17 cellular contexts compared by ENCODE assay signal in genomic region chr6:72770959-72771358, GRCh38.
DNase-seq lines count a peak whose midpoint lies in the region; ATAC-seq and TF ChIP-seq lines count a peak whose summit lies in the region.
"Had no signal": no experiment of that assay in that cellular context is flagged by ENCODE, and none has a peak within 500 bp of the region (broad histone marks: within the 10 kb centered on the region; RNA-seq: fewer than 3 reads in every experiment).

No MANE protein-coding gene starts in this region.

- H3K36me3 Mint-ChIP-seq in activated CD4-positive, alpha-beta T cell treated with anti-CD3 and anti-CD28 coated beads, Interleukin-2, amount 10 ng/mL, durations not matched to agents 24 days and 14 days (ENCODE audit: low read depth) = no peaks in the 10 kb centered on the region
- H3K36me3 Mint-ChIP-seq in activated CD4-positive, alpha-beta T cell treated with anti-CD3 and anti-CD28 coated beads, Interleukin-2, amount 10 ng/mL, durations not matched to agents 7 days and 5 days (ENCODE audit: low read depth) = no peaks in the 10 kb centered on the region
- H3K36me3 Mint-ChIP-seq: CD14-positive monocyte; CD8-positive, alpha-beta memory T cell had no signal

- CTCF ChIA-PET in activated CD4-positive, alpha-beta T cell treated with anti-CD3 and anti-CD28 coated beads, Interleukin-2, amount 10 ng/mL, durations not matched to agents 7 days and 5 days (lab: Charles Lee) = no interaction called here

- POLR2A ChIA-PET in activated CD4-positive, alpha-beta T cell treated with anti-CD3 and anti-CD28 coated beads, Interleukin-2, amount 10 ng/mL, durations not matched to agents 7 days and 5 days (lab: Charles Lee) = no interaction called here

- no peak overlapping the region for H4K8ac ChIP-seq in trophoblast cell (ENCODE audit: low read depth, low read length)

- peak overlapping the region; percentile 24 for H3K14ac ChIP-seq in trophoblast cell (ENCODE audit: low read length)

- peaks cover 8% of the 10 kb centered on the region; the same call in 1 of the 2 replicates for H3K79me2 ChIP-seq in MM.1S (ENCODE audit: low read length)
- H3K79me2 ChIP-seq in trophoblast cell (ENCODE audit: control insufficient read depth, insufficient read depth, low read length, poor library complexity) = no peaks in the 10 kb centered on the region

- no peak overlapping the region for H3K27ac ChIP-seq in MM.1S (ENCODE audit: low read length)
- no peak overlapping the region for H3K27ac ChIP-seq in trophoblast cell (ENCODE audit: low read depth, low read length)
- H3K27ac ChIP-seq: 22Rv1, HL-60 had no signal

- ATAC-seq in HG02678 (IDR thresholded peaks at IDR 0.05; ENCODE audit: unreplicated experiment) (peak; percentile 49), GM18519 (IDR thresholded peaks at IDR 0.05; ENCODE audit: low FRiP score, unreplicated experiment) (no peak)

- H3K4me2 ChIP-seq in MM.1S (ENCODE audit: low read depth, low read length) (peak overlapping the region; percentile 20), trophoblast cell (ENCODE audit: low read length) (no peak overlapping the region)

- H4K91ac ChIP-seq in trophoblast cell (ENCODE audit: low read depth, low read length) = no peak overlapping the region

- no peak overlapping the region for H3K4me3 ChIP-seq in MM.1S (ENCODE audit: low read length)
- H3K4me3 ChIP-seq in trophoblast cell (ENCODE audit: low read depth, low read length) = no peak overlapping the region

- no peak overlapping the region for H3K4ac ChIP-seq in trophoblast cell (ENCODE audit: low read depth, low read length)

- H3K9ac ChIP-seq in MM.1S (ENCODE audit: low read length) (no peak overlapping the region), trophoblast cell (ENCODE audit: low read length) (no peak overlapping the region)

- no peak overlapping the region for H3K27ac Mint-ChIP-seq in activated CD4-positive, alpha-beta T cell treated with anti-CD3 and anti-CD28 coated beads, Interleukin-2, amount 10 ng/mL, durations not matched to agents 24 days and 14 days
- no peak overlapping the region for H3K27ac Mint-ChIP-seq in activated CD4-positive, alpha-beta T cell treated with anti-CD3 and anti-CD28 coated beads, Interleukin-2, amount 10 ng/mL, durations not matched to agents 7 days and 5 days
- H3K27ac Mint-ChIP-seq: CD14-positive monocyte, HFFc6 had no signal

- H3K4me1 Mint-ChIP-seq in activated CD4-positive, alpha-beta T cell treated with anti-CD3 and anti-CD28 coated beads, Interleukin-2, amount 10 ng/mL, durations not matched to agents 24 days and 14 days = peaks cover 2% of the 10 kb centered on the region
- no peaks in the 10 kb centered on the region for H3K4me1 Mint-ChIP-seq in activated CD4-positive, alpha-beta T cell treated with anti-CD3 and anti-CD28 coated beads, Interleukin-2, amount 10 ng/mL, durations not matched to agents 7 days and 5 days
- H3K4me1 Mint-ChIP-seq: CD8-positive, alpha-beta memory T cell had no signal

- H3K9me2 ChIP-seq in MM.1S (replicated peaks; ENCODE audit: insufficient read depth, low read length) = no peaks in the 10 kb centered on the region

- no peaks in the 10 kb centered on the region for H3K36me3 ChIP-seq in MM.1S (replicated peaks; ENCODE audit: insufficient read depth, low read length)
- H3K36me3 ChIP-seq in trophoblast cell (ENCODE audit: control insufficient read depth in 1 of 2, insufficient read depth in 2 of 2, low read length in 2 of 2) = no peaks in the 10 kb centered on the region

- TF ChIP-seq CTCF in MM.1S (IDR thresholded peaks at IDR 0.05; ENCODE audit: low read length) = no peak

- no peak overlapping the region for H2BK120ac ChIP-seq in trophoblast cell (ENCODE audit: insufficient read depth, low read length, poor library complexity)

- H3K18ac ChIP-seq in trophoblast cell (ENCODE audit: low read length) = peak overlapping the region; percentile 30

- H3K9me3 ChIP-seq in MM.1S (replicated peaks; ENCODE audit: insufficient read depth, low read length) (no peaks in the 10 kb centered on the region), trophoblast cell (ENCODE audit: insufficient read depth, low read depth, low read length) (no peaks in the 10 kb centered on the region)
- H3K9me3 ChIP-seq: Caco-2 had no signal

- WGBS in trophoblast cell (ENCODE audit: extremely low coverage, insufficient coverage, insufficient read length) = no CpG with 5 or more reads among the region's 3 CpGs

- H2BK12ac ChIP-seq in trophoblast cell (ENCODE audit: low read length) = no peak overlapping the region

- no peak overlapping the region for H3K4me3 Mint-ChIP-seq in activated CD4-positive, alpha-beta T cell treated with anti-CD3 and anti-CD28 coated beads, Interleukin-2, amount 10 ng/mL, durations not matched to agents 24 days and 14 days
- H3K4me3 Mint-ChIP-seq in activated CD4-positive, alpha-beta T cell treated with anti-CD3 and anti-CD28 coated beads, Interleukin-2, amount 10 ng/mL, durations not matched to agents 7 days and 5 days = no peak overlapping the region
- H3K4me3 Mint-ChIP-seq: CD14-positive monocyte; CD8-positive, alpha-beta memory T cell; HFFc6 had no signal

- H3K4me1 ChIP-seq in MM.1S (ENCODE audit: low read length) = peaks cover 22% of the 10 kb centered on the region
- no peaks in the 10 kb centered on the region for H3K4me1 ChIP-seq in trophoblast cell (ENCODE audit: control insufficient read depth in 1 of 2, insufficient read depth in 2 of 2, low read length in 2 of 2)
- H3K4me1 ChIP-seq: Caco-2 had no signal

- H2AK5ac ChIP-seq in trophoblast cell (ENCODE audit: low read length) = no peak overlapping the region

- no peak overlapping the region for H3K23ac ChIP-seq in trophoblast cell (ENCODE audit: low read length)

- H3F3A ChIP-seq in MM.1S (ENCODE audit: insufficient read depth, low read length) = peaks cover 8% of the 10 kb centered on the region

- no peak overlapping the region for H4K12ac ChIP-seq in trophoblast cell (ENCODE audit: low read depth, low read length)

- H3K27me3 ChIP-seq in MM.1S (replicated peaks; ENCODE audit: insufficient read depth, low read length) = no peaks in the 10 kb centered on the region
- H3K27me3 ChIP-seq in trophoblast cell (ENCODE audit: insufficient read depth, low read length) = no peaks in the 10 kb centered on the region

- DNase-seq in activated CD4-positive, alpha-beta T cell treated with anti-CD3 and anti-CD28 coated beads, Interleukin-2, amount 10 ng/mL, durations not matched to agents 24 days and 14 days = peak; percentile 22
- DNase-seq in activated CD4-positive, alpha-beta T cell treated with anti-CD3 and anti-CD28 coated beads, Interleukin-2, amount 10 ng/mL, durations not matched to agents 7 days and 5 days = no peak
- DNase-seq in MM.1S (no peak), trophoblast cell (no peak), activated T-cell treated with anti-CD3 and anti-CD28 coated beads for 4 hours (no peak), putamen (ENCODE audit: low spot score) (no peak)
- DNase-seq: Caco-2; CD8-positive, alpha-beta memory T cell; DND-41; GDM1; HCEC 1CT; HFFc6 had no signal

- intact Hi-C loops in activated CD4-positive, alpha-beta T cell treated with anti-CD3 and anti-CD28 coated beads, Interleukin-2, amount 10 ng/mL, durations not matched to agents 24 days and 14 days (cut with micrococcal nuclease) = no loop called here

- no peaks in the 10 kb centered on the region for H4K20me1 ChIP-seq in MM.1S (ENCODE audit: insufficient read depth, low read length)

- no peak overlapping the region for H2BK5ac ChIP-seq in trophoblast cell (ENCODE audit: low read depth, low read length, poor library complexity)

- H3K79me1 ChIP-seq in trophoblast cell (ENCODE audit: low read length) = peaks cover 2% of the 10 kb centered on the region

- no peak overlapping the region for H2AFZ ChIP-seq in MM.1S (ENCODE audit: low read length)
- no peak overlapping the region for H2AFZ ChIP-seq in trophoblast cell (ENCODE audit: insufficient read depth, low read length, poor library complexity)

- no peaks in the 10 kb centered on the region for H3K9me3 Mint-ChIP-seq in activated CD4-positive, alpha-beta T cell treated with anti-CD3 and anti-CD28 coated beads, Interleukin-2, amount 10 ng/mL, durations not matched to agents 24 days and 14 days
- no peaks in the 10 kb centered on the region for H3K9me3 Mint-ChIP-seq in activated CD4-positive, alpha-beta T cell treated with anti-CD3 and anti-CD28 coated beads, Interleukin-2, amount 10 ng/mL, durations not matched to agents 7 days and 5 days
- H3K9me3 Mint-ChIP-seq: CD14-positive monocyte; CD8-positive, alpha-beta memory T cell; HFFc6 had no signal

- H3K27me3 Mint-ChIP-seq in activated CD4-positive, alpha-beta T cell treated with anti-CD3 and anti-CD28 coated beads, Interleukin-2, amount 10 ng/mL, durations not matched to agents 24 days and 14 days = no peaks in the 10 kb centered on the region
- H3K27me3 Mint-ChIP-seq in activated CD4-positive, alpha-beta T cell treated with anti-CD3 and anti-CD28 coated beads, Interleukin-2, amount 10 ng/mL, durations not matched to agents 7 days and 5 days = no peaks in the 10 kb centered on the region
- H3K27me3 Mint-ChIP-seq: CD8-positive, alpha-beta memory T cell had no signal
